13 cellular contexts compared by ENCODE assay signal in the genomic region with DNA sequence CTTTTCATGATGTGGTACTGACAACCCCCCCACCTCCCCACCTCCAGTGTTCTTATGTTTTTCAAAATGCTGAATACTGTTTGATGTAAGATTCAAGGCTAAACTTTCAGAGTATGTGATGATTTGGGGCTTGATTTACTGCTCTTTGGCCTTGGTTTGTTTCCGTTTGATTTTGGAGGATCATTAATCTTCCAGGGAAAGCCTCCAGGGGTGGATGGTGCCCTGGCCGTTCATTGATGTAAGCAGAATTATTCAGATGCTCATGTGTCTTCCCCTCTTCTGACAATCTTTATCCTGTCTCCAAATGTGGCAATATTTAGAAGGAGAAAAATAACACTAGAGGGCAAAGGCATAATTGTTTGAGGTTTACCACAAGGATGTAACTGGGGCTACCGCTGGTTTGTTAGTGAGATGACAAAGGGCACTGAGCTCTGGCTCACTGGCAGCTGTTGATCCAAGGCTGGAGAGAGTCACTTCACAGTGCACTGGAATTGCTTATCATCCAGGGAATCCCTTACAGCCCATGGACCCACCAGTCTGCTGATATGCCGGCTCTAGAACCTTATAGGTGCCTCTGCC. TPM values are rescaled to one million over a fixed set of nuclear protein-coding genes. Genes with fewer than 3 reads are reported as not detected.
A peak's percentile ranks its signal among the peaks of the same experiment; 100 is the strongest.
DNase-seq lines count a peak whose midpoint lies in the region; ATAC-seq and TF ChIP-seq lines count a peak whose summit lies in the region.
"Had no signal": no experiment of that assay in that cellular context is flagged by ENCODE, and none has a peak within 500 bp of the region (broad histone marks: within the 10 kb centered on the region; RNA-seq: fewer than 3 reads in every experiment).

No MANE protein-coding gene starts in this region.

- H3K79me2 ChIP-seq in mammary epithelial cell (ENCODE audit: insufficient read depth, low read length): no peaks in the 10 kb centered on the region

- no TSS peak for BruUV-seq in mammary epithelial cell (replicated peaks; lab: Mats Ljungman, UMichigan)

- H3K4me2 ChIP-seq in mammary epithelial cell (ENCODE audit: insufficient read depth, low read depth, low read length): no peak overlapping the region

- H3K27me3 ChIP-seq in SJCRH30: no peaks in the 10 kb centered on the region
- no peaks in the 10 kb centered on the region for H3K27me3 ChIP-seq in WERI-Rb-1 (ENCODE audit: insufficient read depth, low read depth, severe bottlenecking)
- peaks cover 4% of the 10 kb centered on the region for H3K27me3 ChIP-seq in mammary epithelial cell (ENCODE audit: insufficient read depth, low read length)
- H3K27me3 ChIP-seq: suprapubic skin had no signal

- H3K4me1 ChIP-seq in HEK293 (ENCODE audit: control insufficient read depth, insufficient read depth, low read length): no peaks in the 10 kb centered on the region; the same call in 1 of the 2 replicates
- H3K4me1 ChIP-seq in SJCRH30: no peaks in the 10 kb centered on the region; the same call in 1 of the 2 replicates
- H3K4me1 ChIP-seq in mammary epithelial cell (ENCODE audit: insufficient read depth, low read length): no peaks in the 10 kb centered on the region
- H3K4me1 ChIP-seq: suprapubic skin had no signal

- H3K36me3 ChIP-seq in HEK293 (ENCODE audit: control insufficient read depth in 2 of 2, insufficient read depth in 1 of 2, low read length in 2 of 2): no peaks in the 10 kb centered on the region
- H3K36me3 ChIP-seq in SJCRH30: no peaks in the 10 kb centered on the region
- no peaks in the 10 kb centered on the region for H3K36me3 ChIP-seq in WERI-Rb-1
- H3K36me3 ChIP-seq in mammary epithelial cell (ENCODE audit: insufficient read depth, low read length): no peaks in the 10 kb centered on the region
- H3K36me3 ChIP-seq: suprapubic skin had no signal

- no peak overlapping the region for H3K9ac ChIP-seq in mammary epithelial cell (ENCODE audit: insufficient read depth, low read length)

- H3K4me3 ChIP-seq in HEK293 (ENCODE audit: low read depth, low read length) (no peak overlapping the region), SJCRH30 (no peak overlapping the region), fibroblast of mammary gland (ENCODE audit: control insufficient read depth, low read depth, low read length) (no peak overlapping the region), WERI-Rb-1 (ENCODE audit: low read depth, low read length) (no peak overlapping the region), mammary epithelial cell (replicated peaks in 1 of 3; ENCODE audit: insufficient read depth in 1 of 3, low read depth in 2 of 3, low read length in 3 of 3) (no peak overlapping the region)
- H3K4me3 ChIP-seq: suprapubic skin had no signal

- intact Hi-C loops in mammary epithelial cell (cut with micrococcal nuclease): no loop called here

- in situ Hi-C loops in mammary epithelial cell (cut with MboI; ENCODE audit: low sequenced_read_pairs in 2 of 2): no loop called here

- WGBS in mammary epithelial cell (ENCODE audit: low coverage, missing lambda C conversion rate): 22% methylated on average over 4 of the region's 4 CpGs

- POLR2A ChIA-PET in HEK293 (lab: Yijun Ruan, JAX): interaction anchor here (1.0 kb wide), 1 partner anchor 17 kb away, joined by 3 read pairs; no protein-coding TSS in a partner anchor

- DNase-seq in A172 (ENCODE audit: low spot score) (peak; percentile 83), SJCRH30 (peak; percentile 40 to 62), fibroblast of mammary gland (ENCODE audit: low read depth) (peak; percentile 72), WERI-Rb-1 (no peak), mammary epithelial cell (no peak), NCI-H187 (lab: John Stamatoyannopoulos, UW) (no peak)
- DNase-seq: activated CD4-positive, alpha-beta T cell treated with anti-CD3 and anti-CD28 coated beads, Interleukin-2, amount 50 U/mL, for 4 hours; islet precursor cell; NCI-H2081 had no signal

- no peak for TF ChIP-seq CTCF in HEK293 (tag by site-specific recombination; IDR thresholded peaks at IDR 0.05)
- no peak for TF ChIP-seq CTCF in fibroblast of mammary gland (conservative IDR thresholded peaks at IDR 0.05; ENCODE audit: control insufficient read depth, insufficient read depth, low read depth, low read length)
- no peak for TF ChIP-seq CTCF in WERI-Rb-1 (IDR thresholded peaks at IDR 0.05; ENCODE audit: low read depth, low read length)
- TF ChIP-seq CTCF in mammary epithelial cell (conservative IDR thresholded peaks at IDR 0.05 in 1 of 2, IDR thresholded peaks at IDR 0.05 in 1 of 2; ENCODE audit: extremely low read depth in 1 of 2, insufficient read depth in 1 of 2, low read depth in 1 of 2, low read length in 2 of 2): no peak

- H3K9me3 ChIP-seq in HEK293 (ENCODE audit: control insufficient read depth, insufficient read depth, low read depth, low read length) (no peaks in the 10 kb centered on the region), SJCRH30 (replicated peaks) (no peaks in the 10 kb centered on the region), WERI-Rb-1 (ENCODE audit: severe bottlenecking) (no peaks in the 10 kb centered on the region), mammary epithelial cell (replicated peaks; ENCODE audit: insufficient read depth, low read length) (no peaks in the 10 kb centered on the region)
- H3K9me3 ChIP-seq: suprapubic skin had no signal

- ATAC-seq in HG03460 (IDR thresholded peaks at IDR 0.05; ENCODE audit: unreplicated experiment): no peak

- dilution Hi-C loops in mammary epithelial cell (cut with HindIII; ENCODE audit: low sequenced_read_pairs): no loop called here

- H3K27ac ChIP-seq in HEK293 (ENCODE audit: extremely low read depth, low read depth, low read length) (no peak overlapping the region), SJCRH30 (no peak overlapping the region), WERI-Rb-1 (no peak overlapping the region), mammary epithelial cell (ENCODE audit: insufficient read depth, low read depth, low read length) (no peak overlapping the region)
- H3K27ac ChIP-seq: RWPE1, suprapubic skin had no signal

- no peaks in the 10 kb centered on the region for H4K20me1 ChIP-seq in mammary epithelial cell (ENCODE audit: insufficient read depth, low read length)

- H2AFZ ChIP-seq in mammary epithelial cell (ENCODE audit: low read depth, low read length): no peak overlapping the region

- CTCF ChIA-PET in HEK293 (lab: Yijun Ruan, JAX): no interaction called here
- CTCF ChIA-PET in mammary epithelial cell (lab: Charles Lee; ENCODE audit: low non-redundant PET): no interaction called here

TF ChIP-seq in HEK293, 187 proteins besides CTCF, POLR2A, EP300 and RAD21:
- TF ChIP-seq ZEB2 (tag by site-specific recombination; IDR thresholded peaks at IDR 0.05): no peak
- TF ChIP-seq SCRT2 (tag by site-specific recombination; IDR thresholded peaks at IDR 0.05): 0 out of 2 replicates have a peak, but pooled peaks have one; percentile 30

RNA-seq across cellular contexts. Expression of a gene that starts 18.2 kb away (rescaled TPM):
- 3.3 and 4.0 TPM in 2 replicates for total RNA-seq in A172 (2014; rRNA removed; shearing (Covaris generic))
- 1.4 and 1.6 TPM in 2 replicates for total RNA-seq in SJCRH30 (2014; rRNA removed; shearing (Covaris generic))
- under 1 TPM; 0.28 to 0.33 TPM for total RNA-seq in mammary epithelial cell
- 0.15 TPM for polyA plus RNA-seq in mammary epithelial cell
- not detected for polyA minus RNA-seq in mammary epithelial cell

Comparison
In these comparisons a context has a peak if more than half of its experiments do, and no peak if none do; other contexts are left out.
1. DNase-seq: peak in A172 (single experiment), SJCRH30 (2 of 2) and fibroblast of mammary gland (single experiment); none in WERI-Rb-1 (single experiment), mammary epithelial cell (single experiment) and NCI-H187 (0 of 2).